Comparison of ENCODE assay signal across 10 cellular contexts in the genomic region with DNA sequence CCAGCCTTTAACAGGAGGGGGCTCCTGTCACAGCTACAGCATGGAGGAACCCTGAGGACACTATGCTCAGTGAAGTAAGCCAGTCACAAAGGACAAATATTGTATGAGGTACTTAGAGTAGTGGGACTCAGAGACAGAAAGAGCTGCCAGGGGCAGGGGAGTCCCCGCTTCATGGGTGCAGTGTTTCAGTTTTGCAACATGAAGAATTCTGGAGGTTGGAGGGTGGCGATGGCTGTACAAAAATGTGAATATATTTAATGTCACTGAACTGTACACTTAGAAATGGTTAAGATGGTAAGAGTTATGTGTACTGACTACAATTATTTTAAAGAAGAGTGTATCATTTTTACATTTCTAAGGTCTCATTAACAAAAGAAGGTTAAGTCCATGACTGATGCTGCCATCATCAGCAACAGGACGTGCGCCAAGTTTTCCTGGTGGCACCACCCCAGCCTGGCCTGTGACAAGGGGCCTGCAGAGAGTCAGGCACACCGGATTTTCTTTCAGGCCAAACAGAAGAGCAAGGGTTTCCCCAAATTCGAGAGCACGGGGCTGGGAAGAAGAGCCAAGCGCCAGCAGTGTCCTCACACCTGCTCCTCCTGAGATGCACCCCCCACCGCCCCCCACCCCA. TPM values are rescaled to one million over a fixed set of nuclear protein-coding genes. Genes with fewer than 3 reads are reported as not detected.
A peak's percentile ranks its signal among the peaks of the same experiment; 100 is the strongest.
DNase-seq lines count a peak whose midpoint lies in the region; ATAC-seq, FAIRE-seq and TF ChIP-seq lines count a peak whose summit lies in the region.
"Had no signal": no experiment of that assay in that cellular context is flagged by ENCODE, and none has a peak within 500 bp of the region (broad histone marks: within the 10 kb centered on the region; RNA-seq: fewer than 3 reads in every experiment).

No MANE protein-coding gene starts in this region.

- H3K36me3 ChIP-seq in CD8-positive, alpha-beta T cell (ENCODE audit: insufficient read depth, low read length): no peaks in the 10 kb centered on the region
- H3K36me3 ChIP-seq in OCI-LY7 (ENCODE audit: insufficient read depth, low read length): no peaks in the 10 kb centered on the region; the same call in 1 of the 2 replicates
- peaks cover 0 to 5% (median 3%) of the 10 kb centered on the region in 4 experiments; a peak in 2 of 8 replicates for H3K36me3 ChIP-seq in H1 (ENCODE audit: control insufficient read depth in 2 of 4, insufficient read depth in 4 of 4, low read length in 3 of 4)

- H4K20me1 ChIP-seq in OCI-LY7 (ENCODE audit: insufficient read depth, low read length) (no peaks in the 10 kb centered on the region), H1 (replicated peaks in 1 of 2; ENCODE audit: control insufficient read depth in 1 of 2, insufficient read depth in 2 of 2, low read length in 2 of 2) (peaks cover 0 to 10% of the 10 kb centered on the region in 2 experiments)

- H2BK15ac ChIP-seq in H1 (ENCODE audit: low read length): no peak overlapping the region

- no peak for DNase-seq in CD8-positive, alpha-beta T cell
- no peak for DNase-seq in OCI-LY7 (ENCODE audit: low spot score)
- no peak for DNase-seq in H1 (ENCODE audit: low read depth in 1 of 2, low spot score in 2 of 2)
- DNase-seq in osteocyte (ENCODE audit: extremely low spot score, unreplicated experiment): no peak
- DNase-seq in AML-193 (lab: John Stamatoyannopoulos, UW): no peak
- DNase-seq: NCI-H187 had no signal

- no peak overlapping the region for H3K4ac ChIP-seq in H1 (replicated peaks; ENCODE audit: insufficient read length, low read depth, low read length)

- H4K91ac ChIP-seq in H1 (replicated peaks; ENCODE audit: insufficient read length, low read length): no peak overlapping the region

- H3K27me3 Mint-ChIP-seq in CD8-positive, alpha-beta T cell (ENCODE audit: low read depth): no peaks in the 10 kb centered on the region
- no peaks in the 10 kb centered on the region for H3K27me3 Mint-ChIP-seq in osteocyte (ENCODE audit: unreplicated experiment)

- H3K18ac ChIP-seq in H1 (ENCODE audit: extremely low read depth, low read length): no peak overlapping the region

- CTCF ChIA-PET in CD8-positive, alpha-beta T cell (lab: Charles Lee): interaction anchor here (0.8 to 1.6 kb wide), 5 partner anchors 223 to 239 kb away, joined by 3 to 10 read pairs (median 5); partner anchors contain the start of gene PPM1F
- CTCF ChIA-PET in OCI-LY7 (lab: Charles Lee; ENCODE audit: unreplicated experiment) (no interaction called here), H1 (lab: Charles Lee; ENCODE audit: partially characterized antibody) (interaction anchor here (0.6 to 7.0 kb wide), 7 partner anchors 9 to 1846 kb away, joined by 3 to 45 read pairs (median 4); no protein-coding TSS in a partner anchor)

- H2BK5ac ChIP-seq in H1 (ENCODE audit: low read depth, low read length): 0 out of 2 replicates have a peak overlapping the region, but pooled peaks have one; percentile 31

- peaks cover 5% of the 10 kb centered on the region for H3K4me1 Mint-ChIP-seq in CD8-positive, alpha-beta T cell (ENCODE audit: low read depth)
- peaks cover 28% of the 10 kb centered on the region for H3K4me1 Mint-ChIP-seq in osteocyte (ENCODE audit: unreplicated experiment)

- no peak overlapping the region for H3K4me3 ChIP-seq in CD8-positive, alpha-beta T cell (ENCODE audit: low read depth, low read length)
- H3K4me3 ChIP-seq in OCI-LY7 (ENCODE audit: low read depth, low read length, poor library complexity, severe bottlenecking): no peak overlapping the region
- no peak overlapping the region for H3K4me3 ChIP-seq in H1 (ENCODE audit: extremely low read depth in 1 of 4, insufficient read depth in 2 of 4, low read depth in 3 of 4, low read length in 4 of 4)

- no peaks in the 10 kb centered on the region for H3K79me2 ChIP-seq in OCI-LY7 (ENCODE audit: insufficient read depth, low read depth, low read length)
- no peaks in the 10 kb centered on the region for H3K79me2 ChIP-seq in H1 (ENCODE audit: control insufficient read depth in 1 of 2, insufficient read depth in 2 of 2, low read length in 2 of 2)

- H3K4me1 ChIP-seq in CD8-positive, alpha-beta T cell (ENCODE audit: insufficient read depth, low read length): no peaks in the 10 kb centered on the region
- H3K4me1 ChIP-seq in OCI-LY7 (ENCODE audit: insufficient read depth, low read length, poor library complexity, severe bottlenecking) (peaks cover 11% of the 10 kb centered on the region), H1 (replicated peaks in 1 of 4; ENCODE audit: control insufficient read depth in 3 of 4, insufficient read depth in 4 of 4, low read length in 3 of 4) (no peaks in the 10 kb centered on the region)

- POLR2A ChIA-PET in CD8-positive, alpha-beta T cell (lab: Charles Lee): no interaction called here
- POLR2A ChIA-PET in OCI-LY7 (lab: Charles Lee): no interaction called here
- POLR2A ChIA-PET in H1 (lab: Charles Lee; ENCODE audit: partially characterized antibody): interaction anchor here (0.6 to 1.1 kb wide), 2 partner anchors 16 to 225 kb away, joined by 3 read pairs; no protein-coding TSS in a partner anchor

- no peaks in the 10 kb centered on the region for H3K79me1 ChIP-seq in H1 (ENCODE audit: low read depth, low read length)

- TF ChIP-seq POLR2A in H1 (IDR thresholded peaks at IDR 0.05; ENCODE audit: control extremely low read depth in 1 of 2, low read depth in 2 of 2, low read length in 2 of 2): no peak

- intact Hi-C loops in CD8-positive, alpha-beta T cell (cut with DNase I, micrococcal nuclease): loop anchor here (1.0 to 2.0 kb wide), 3 partner anchors 13 to 239 kb away; partner anchors contain the start of gene PPM1F (in 2 of the 2)
- intact Hi-C loops in OCI-LY7 (cut with micrococcal nuclease; ENCODE audit: unreplicated experiment): loop anchor here (1.0 to 2.0 kb wide), 2 partner anchors 225 to 239 kb away; partner anchors contain the start of gene PPM1F

- TF ChIP-seq RAD21 in H1 (IDR thresholded peaks at IDR 0.05 in 1 of 2, conservative IDR thresholded peaks at IDR 0.05 in 1 of 2; ENCODE audit: low read depth in 2 of 2, low read length in 2 of 2): no peak

- no peak overlapping the region for H3K23ac ChIP-seq in H1 (ENCODE audit: insufficient read length)

- H2AFZ ChIP-seq in OCI-LY7 (ENCODE audit: low read length) (no peak overlapping the region), H1 (ENCODE audit: low read length) (no peak overlapping the region)

- no peak overlapping the region for H2BK120ac ChIP-seq in H1 (replicated peaks; ENCODE audit: low read depth, low read length)

- no peak for TF ChIP-seq EP300 in H1 (IDR thresholded peaks at IDR 0.05; ENCODE audit: borderline replicate concordance in 1 of 2, low read depth in 2 of 2, low read length in 2 of 2)

- no peak overlapping the region for H2AK5ac ChIP-seq in H1 (ENCODE audit: low read depth, low read length)

- no peak overlapping the region for H4K5ac ChIP-seq in H1 (ENCODE audit: insufficient read length, low read depth, low read length)

- FAIRE-seq in H1 (lab: Jason Lieb, UNC): no peak
- FAIRE-seq: D721Med had no signal

- no peaks in the 10 kb centered on the region for H3K27me3 ChIP-seq in CD8-positive, alpha-beta T cell (ENCODE audit: insufficient read depth, low read length)
- no peaks in the 10 kb centered on the region for H3K27me3 ChIP-seq in H1 (replicated peaks in 1 of 4; ENCODE audit: control insufficient read depth in 3 of 4, extremely low read depth in 1 of 4, insufficient read depth in 3 of 4, low read length in 3 of 4)

- ATAC-seq in CD8-positive, alpha-beta T cell: peak; percentile 40
- ATAC-seq in GM21723 (IDR thresholded peaks at IDR 0.05; ENCODE audit: unreplicated experiment): no peak
- no peak for ATAC-seq in GM21515 (IDR thresholded peaks at IDR 0.05; ENCODE audit: unreplicated experiment)
- no peak for ATAC-seq in HG02970 (IDR thresholded peaks at IDR 0.05; ENCODE audit: low FRiP score, unreplicated experiment)

- no peaks in the 10 kb centered on the region for H3K23me2 ChIP-seq in H1 (ENCODE audit: low read depth, low read length)

- TF ChIP-seq CTCF in CD8-positive, alpha-beta T cell (IDR thresholded peaks at IDR 0.05): peak; percentile 42
- TF ChIP-seq CTCF in OCI-LY7 (conservative IDR thresholded peaks at IDR 0.05; ENCODE audit: low read length): no peak; the same call in 1 of the 2 replicates
- TF ChIP-seq CTCF in H1 (IDR thresholded peaks at IDR 0.05; ENCODE audit: control extremely low read depth in 1 of 3, insufficient read depth in 1 of 3, low read depth in 1 of 3, low read length in 3 of 3): no peak
- peak; percentile 0 for TF ChIP-seq CTCF in osteocyte (IDR thresholded peaks at IDR 0.05)

- H3K9me3 Mint-ChIP-seq in CD8-positive, alpha-beta T cell: no peaks in the 10 kb centered on the region
- no peaks in the 10 kb centered on the region for H3K9me3 Mint-ChIP-seq in osteocyte (ENCODE audit: unreplicated experiment)

- H3K14ac ChIP-seq in H1 (ENCODE audit: insufficient read length): no peak overlapping the region

- no peak overlapping the region for H2BK20ac ChIP-seq in H1 (ENCODE audit: low read length)

- H3K56ac ChIP-seq in H1 (replicated peaks; ENCODE audit: insufficient read length, low read depth, low read length): no peak overlapping the region

- H3K9me2 ChIP-seq in OCI-LY7 (ENCODE audit: insufficient read depth, low read length): no peaks in the 10 kb centered on the region

- H2BK12ac ChIP-seq in H1 (ENCODE audit: low read depth, low read length): no peak overlapping the region

- H3K36me3 Mint-ChIP-seq in CD8-positive, alpha-beta T cell: peaks cover 3% of the 10 kb centered on the region
- H3K36me3 Mint-ChIP-seq in osteocyte (ENCODE audit: unreplicated experiment): peaks cover 2% of the 10 kb centered on the region

- H3K9ac ChIP-seq in H1 (replicated peaks in 1 of 4; ENCODE audit: extremely low read depth in 1 of 4, low read depth in 3 of 4, low read length in 3 of 4): no peak overlapping the region

- no peak overlapping the region for H4K8ac ChIP-seq in H1 (ENCODE audit: extremely low read depth, insufficient read depth, low read length)

- H3K27ac Mint-ChIP-seq in CD8-positive, alpha-beta T cell: no peak overlapping the region
- no peak overlapping the region for H3K27ac Mint-ChIP-seq in osteocyte (ENCODE audit: unreplicated experiment)

- 75% methylated on average over 8 of the region's 9 CpGs; no CpG with 5 or more reads in 1 of the 2 experiments for WGBS in H1 (ENCODE audit: extremely low coverage in 1 of 2, insufficient coverage in 1 of 2, insufficient read length in 1 of 2, insufficient replicate concordance in 2 of 2, low coverage in 1 of 2, low lambda C conversion rate in 2 of 2, missing lambda C conversion rate in 1 of 2), 2 experiments

- H3K9me3 ChIP-seq in CD8-positive, alpha-beta T cell (ENCODE audit: low read length): no peaks in the 10 kb centered on the region
- H3K9me3 ChIP-seq in OCI-LY7 (ENCODE audit: low read length): no peaks in the 10 kb centered on the region
- no peaks in the 10 kb centered on the region for H3K9me3 ChIP-seq in H1 (ENCODE audit: insufficient read depth in 2 of 2, low read depth in 1 of 2, low read length in 1 of 2)

- H3K4me3 Mint-ChIP-seq in CD8-positive, alpha-beta T cell: peak overlapping the region; percentile 37
- H3K4me3 Mint-ChIP-seq in osteocyte (ENCODE audit: unreplicated experiment): no peak overlapping the region

- no peak overlapping the region for H3K27ac ChIP-seq in CD8-positive, alpha-beta T cell (ENCODE audit: low read depth, low read length)
- H3K27ac ChIP-seq in OCI-LY7 (ENCODE audit: low read depth, low read length, poor library complexity, severe bottlenecking): no peak overlapping the region
- no peak overlapping the region for H3K27ac ChIP-seq in H1 (ENCODE audit: low read depth, low read length)

- H3K4me2 ChIP-seq in OCI-LY7 (ENCODE audit: low read length) (peak overlapping the region; percentile 63), H1 (ENCODE audit: insufficient read depth in 1 of 2, low read depth in 2 of 2, low read length in 2 of 2) (no peak overlapping the region)

- no TSS peak for BruUV-seq in OCI-LY7 (replicated peaks; lab: Mats Ljungman, UMichigan)

RNA-seq across cellular contexts. Expression of gene YPEL1, which starts 22.1 kb away (rescaled TPM):
- total RNA-seq in CD8-positive, alpha-beta T cell: 1 to 10 TPM; 3.2 to 3.3 TPM
- total RNA-seq in OCI-LY7 (2014; rRNA removed; shearing (Covaris generic)): 15.1 and 18.8 TPM in 2 replicates
- 18.2 and 24.8 TPM in 2 replicates for total RNA-seq in OCI-LY7 (2022)
- 6.7 and 7.6 TPM in 2 replicates for total RNA-seq in H1 (2021; fragmentation: NEBNext Ultra II Directional; extraction: Animal tissue kit (Norgen Biotek cat#: 25700))
- 5.9 and 6.0 TPM in 2 replicates for polyA plus RNA-seq in H1 (2011; rRNA removed)
- 8.0 TPM for polyA plus RNA-seq in H1 (2011; cell fraction: cytosol; rRNA removed)
- 12.7 TPM for polyA plus RNA-seq in H1 (2011; cell fraction: nucleus; rRNA removed)
- 5.0 to 11.0 TPM (median 6.6 TPM) in 4 replicates for polyA plus RNA-seq in H1 (2012, experiment 1 of 2)
- 3.4 TPM for polyA plus RNA-seq in H1 (2012, experiment 2 of 2)
- 5.9 TPM for polyA plus RNA-seq in H1 (2013, experiment 1 of 2)
- polyA plus RNA-seq in H1 (2013, experiment 2 of 2): 5.0 TPM
- polyA minus RNA-seq in H1 (2011; rRNA and poly(A)+ RNA removed): 12.7 and 20.1 TPM in 2 replicates
- polyA minus RNA-seq in H1 (2011; cell fraction: cytosol; rRNA and poly(A)+ RNA removed): 5.3 TPM
- polyA minus RNA-seq in H1 (2011; cell fraction: nucleus; rRNA and poly(A)+ RNA removed): 9.1 TPM
- total RNA-seq in osteocyte: 14.7 and 15.1 TPM in 2 replicates

RNA-seq across cellular contexts. Expression of gene PPIL2, which starts 47.7 kb away (rescaled TPM):
- 10 to 100 TPM; 42.5 to 51.7 TPM for total RNA-seq in CD8-positive, alpha-beta T cell
- total RNA-seq in OCI-LY7 (2014; rRNA removed; shearing (Covaris generic)): 58.5 and 59.9 TPM in 2 replicates
- total RNA-seq in OCI-LY7 (2022): 86.3 and 92.7 TPM in 2 replicates
- total RNA-seq in H1 (2021; fragmentation: NEBNext Ultra II Directional; extraction: Animal tissue kit (Norgen Biotek cat#: 25700)): 34.4 and 37.7 TPM in 2 replicates
- 34.6 and 46.4 TPM in 2 replicates for polyA plus RNA-seq in H1 (2011; rRNA removed)
- polyA plus RNA-seq in H1 (2011; cell fraction: cytosol; rRNA removed): 38.7 TPM
- polyA plus RNA-seq in H1 (2011; cell fraction: nucleus; rRNA removed): 145 TPM
- polyA plus RNA-seq in H1 (2012, experiment 1 of 2): 34.0 to 37.8 TPM (median 35.7 TPM) in 4 replicates
- polyA plus RNA-seq in H1 (2012, experiment 2 of 2): 30.2 TPM
- 29.8 TPM for polyA plus RNA-seq in H1 (2013, experiment 1 of 2)
- 22.9 TPM for polyA plus RNA-seq in H1 (2013, experiment 2 of 2)
- 31.1 and 39.8 TPM in 2 replicates for polyA minus RNA-seq in H1 (2011; rRNA and poly(A)+ RNA removed)
- polyA minus RNA-seq in H1 (2011; cell fraction: cytosol; rRNA and poly(A)+ RNA removed): 18.9 TPM
- 43.9 TPM for polyA minus RNA-seq in H1 (2011; cell fraction: nucleus; rRNA and poly(A)+ RNA removed)
- total RNA-seq in osteocyte: 44.5 and 49.5 TPM in 2 replicates

Comparison
In these comparisons a context has a peak if more than half of its experiments do, and no peak if none do; other contexts are left out.
1. CTCF ChIP-seq: peak in CD8-positive, alpha-beta T cell (single experiment) and osteocyte (single experiment); none in OCI-LY7 (single experiment) and H1 (0 of 3).